Comparison of ENCODE assay signal across 18 cellular contexts in genomic region chr16:3935921-3936320, GRCh38. TPM values are rescaled to one million over a fixed set of nuclear protein-coding genes. Genes with fewer than 3 reads are reported as not detected.
A peak's percentile ranks its signal among the peaks of the same experiment; 100 is the strongest.
DNase-seq lines count a peak whose midpoint lies in the region; ATAC-seq and TF ChIP-seq lines count a peak whose summit lies in the region.
"Had no signal": no experiment of that assay in that cellular context is flagged by ENCODE, and none has a peak within 500 bp of the region (broad histone marks: within the 10 kb centered on the region; RNA-seq: fewer than 3 reads in every experiment).

No MANE protein-coding gene starts in this region.

- no peak overlapping the region for H2BK5ac ChIP-seq in H9 (ENCODE audit: insufficient read length, low read length)
- H2BK5ac ChIP-seq in neuronal stem cell (ENCODE audit: low read length), result no peak overlapping the region

- ATAC-seq in sciatic nerve, result no peak
- ATAC-seq in GM18520 (IDR thresholded peaks at IDR 0.05; ENCODE audit: unreplicated experiment), result no peak
- no peak for ATAC-seq in GM21526 (IDR thresholded peaks at IDR 0.05; ENCODE audit: low FRiP score, unreplicated experiment)
- no peak for ATAC-seq in GM19467 (IDR thresholded peaks at IDR 0.05; ENCODE audit: unreplicated experiment)
- ATAC-seq: HepG2 had no signal

- H3K36me3 ChIP-seq in neuronal stem cell (replicated peaks in 1 of 2; ENCODE audit: control insufficient read depth in 2 of 2, insufficient read depth in 2 of 2, low read length in 2 of 2), result no peaks in the 10 kb centered on the region

- H3K23me2 ChIP-seq in H9 (ENCODE audit: insufficient read length, low read depth, low read length, poor library complexity, severe bottlenecking), result no peaks in the 10 kb centered on the region

- H2AFZ ChIP-seq in H9 (ENCODE audit: low read length) (no peak overlapping the region), neuronal stem cell (ENCODE audit: low read length) (no peak overlapping the region)
- H2AFZ ChIP-seq: GM23248 had no signal

- H3K27ac ChIP-seq in H9 (ENCODE audit: insufficient read length, low read depth, low read length) (no peak overlapping the region), neuronal stem cell (replicated peaks; ENCODE audit: low read length) (no peak overlapping the region)
- H3K27ac ChIP-seq: GM23248 had no signal

- H2BK20ac ChIP-seq in H9 (ENCODE audit: low read depth, low read length, poor library complexity, severe bottlenecking), result no peak overlapping the region

- no CpG with 5 or more reads among the region's 4 CpGs for WGBS in H9 (ENCODE audit: extremely low coverage, insufficient read length, low lambda C conversion rate)
- no CpG with 5 or more reads among the region's 4 CpGs for WGBS in neuronal stem cell (ENCODE audit: extremely low coverage in 2 of 2, insufficient read length in 2 of 2, insufficient replicate concordance in 1 of 2), 2 donors

- no peak overlapping the region for H3K56ac ChIP-seq in H9 (ENCODE audit: insufficient read length, low read depth, low read length)

- H3K36me3 Mint-ChIP-seq in H9 (ENCODE audit: insufficient read depth in 1 of 3, low read depth in 3 of 3) (no peaks in the 10 kb centered on the region), chondrocyte (ENCODE audit: low read depth) (no peaks in the 10 kb centered on the region)

- H4K5ac ChIP-seq in H9 (ENCODE audit: insufficient read length, low read depth, low read length), result no peak overlapping the region

- H3K27me3 Mint-ChIP-seq in H9 (ENCODE audit: low read depth) (no peaks in the 10 kb centered on the region; the same call in 1 of the 2 replicates), chondrocyte (ENCODE audit: low read depth) (no peaks in the 10 kb centered on the region)
- H3K27me3 Mint-ChIP-seq: B cell had no signal

- intact Hi-C loops in sciatic nerve (cut with DNase I), result no loop called here

- H3K9me3 Mint-ChIP-seq in H9 (no peaks in the 10 kb centered on the region; a peak in 1 of 5 replicates), chondrocyte (ENCODE audit: low read depth) (no peaks in the 10 kb centered on the region)
- H3K9me3 Mint-ChIP-seq: CD4-positive, alpha-beta T cell; HFFc6 had no signal

- no peak for DNase-seq in H9
- peak; percentile 63 for DNase-seq in chondrocyte (ENCODE audit: low spot score)
- no peak for DNase-seq in neuronal stem cell (ENCODE audit: low spot score)
- DNase-seq in sciatic nerve (ENCODE audit: low spot score), result peak; percentile 41
- no peak for DNase-seq in DMS 273 treated with DMSO at 0.1 percent for 48 hours (lab: John Stamatoyannopoulos, UW)
- DNase-seq: C1 segment of cervical spinal cord; Calu3; CD4-positive, alpha-beta T cell; DMS79 treated with DMSO at 0.1 percent for 48 hours; EL; GM23248; HCEC 1CT; HFFc6 had no signal

- no peaks in the 10 kb centered on the region for H3K79me1 ChIP-seq in H9 (ENCODE audit: insufficient read depth, low read depth, low read length, poor library complexity, severe bottlenecking)
- H3K79me1 ChIP-seq in neuronal stem cell (ENCODE audit: low read depth, low read length), result no peaks in the 10 kb centered on the region

- H3K4ac ChIP-seq in H9 (ENCODE audit: low read depth, low read length) (no peak overlapping the region), neuronal stem cell (ENCODE audit: low read length) (no peak overlapping the region)

- H3K23ac ChIP-seq in H9 (ENCODE audit: insufficient read length, low read depth, low read length) (no peak overlapping the region), neuronal stem cell (ENCODE audit: low read depth, low read length, poor library complexity) (peak overlapping the region; percentile 6)

- H3K9ac ChIP-seq in H9 (ENCODE audit: extremely low read depth, insufficient read length, low read length) (no peak overlapping the region), neuronal stem cell (ENCODE audit: low read depth, low read length, poor library complexity) (no peak overlapping the region)
- H3K9ac ChIP-seq: GM23248 had no signal

- H3K4me3 Mint-ChIP-seq in H9 (no peak overlapping the region), chondrocyte (ENCODE audit: unreplicated experiment) (no peak overlapping the region)
- H3K4me3 Mint-ChIP-seq: B cell; CD4-positive, alpha-beta T cell; HFFc6 had no signal

- H3K27ac Mint-ChIP-seq in H9 (peak overlapping the region in 1 of 3 experiments; percentile 28; a peak in 1 of 7 replicates), chondrocyte (ENCODE audit: unreplicated experiment) (no peak overlapping the region)
- H3K27ac Mint-ChIP-seq: B cell; CD4-positive, alpha-beta T cell; HFFc6 had no signal

- no peak overlapping the region for H3T11ph ChIP-seq in H9 (ENCODE audit: low read length)

- H3K4me3 ChIP-seq in neuronal stem cell (ENCODE audit: low read length in 2 of 2), result no peak overlapping the region
- H3K4me3 ChIP-seq: GM23248 had no signal

- no peak for TF ChIP-seq CTCF in H9 (conservative IDR thresholded peaks at IDR 0.05)
- TF ChIP-seq CTCF in chondrocyte (IDR thresholded peaks at IDR 0.05), result no peak

- H3K14ac ChIP-seq in H9 (ENCODE audit: insufficient read depth, low read length) (peak overlapping the region; percentile 42; the same call in 1 of the 2 replicates), neuronal stem cell (ENCODE audit: low read length) (peak overlapping the region; percentile 71)

- H3K4me2 ChIP-seq in H9 (ENCODE audit: insufficient read depth, insufficient read length, low read length) (no peak overlapping the region), neuronal stem cell (ENCODE audit: insufficient read depth, low read length, poor library complexity, severe bottlenecking) (no peak overlapping the region)

- H3K79me2 ChIP-seq in H9 (ENCODE audit: insufficient read depth, low read length), result no peaks in the 10 kb centered on the region

- H2BK15ac ChIP-seq in H9 (ENCODE audit: low read depth, low read length), result no peak overlapping the region
- H2BK15ac ChIP-seq in neuronal stem cell (ENCODE audit: low read length), result peak overlapping the region; percentile 15

- H2BK12ac ChIP-seq in H9 (ENCODE audit: insufficient read length, low read depth, low read length) (no peak overlapping the region), neuronal stem cell (ENCODE audit: low read length) (no peak overlapping the region)

- no peak overlapping the region for H2BK120ac ChIP-seq in H9 (ENCODE audit: low read depth, low read length, poor library complexity, severe bottlenecking)
- H2BK120ac ChIP-seq in neuronal stem cell (ENCODE audit: low read depth, low read length), result no peak overlapping the region

- H4K91ac ChIP-seq in H9 (ENCODE audit: insufficient read length, low read depth, low read length) (no peak overlapping the region), neuronal stem cell (ENCODE audit: low read depth, low read length, poor library complexity) (no peak overlapping the region)

- no peaks in the 10 kb centered on the region for H3K9me3 ChIP-seq in H9 (ENCODE audit: control insufficient read depth, low read depth, low read length)
- H3K9me3 ChIP-seq in neuronal stem cell (replicated peaks in 1 of 2; ENCODE audit: control insufficient read depth in 2 of 2, insufficient read depth in 1 of 2, low read depth in 1 of 2, low read length in 2 of 2), result no peaks in the 10 kb centered on the region

- H3K4me1 ChIP-seq in H9 (ENCODE audit: insufficient read depth, low read length) (no peaks in the 10 kb centered on the region), neuronal stem cell (ENCODE audit: control insufficient read depth in 2 of 2, insufficient read depth in 1 of 2, low read depth in 1 of 2, low read length in 2 of 2) (peaks cover 0 to 5% of the 10 kb centered on the region in 2 donors)

- H3K18ac ChIP-seq in H9 (ENCODE audit: insufficient read length, low read depth, low read length) (no peak overlapping the region), neuronal stem cell (ENCODE audit: low read length) (no peak overlapping the region)

- H3K4me1 Mint-ChIP-seq in H9 (peaks cover 7 to 9% of the 10 kb centered on the region in 2 experiments), chondrocyte (ENCODE audit: low read depth) (peaks cover 14% of the 10 kb centered on the region)
- H3K4me1 Mint-ChIP-seq: B cell had no signal

- no peak overlapping the region for H2AK5ac ChIP-seq in H9 (ENCODE audit: insufficient read length, low read length)
- peak overlapping the region; percentile 68 for H2AK5ac ChIP-seq in neuronal stem cell (ENCODE audit: low read depth, low read length)

- no peak overlapping the region for H4K8ac ChIP-seq in H9 (replicated peaks; ENCODE audit: insufficient read length, low read depth, low read length)
- no peak overlapping the region for H4K8ac ChIP-seq in neuronal stem cell (ENCODE audit: low read depth, low read length)

- no peaks in the 10 kb centered on the region for H4K20me1 ChIP-seq in H9 (ENCODE audit: control insufficient read depth, insufficient read depth, insufficient read length)

- no peaks in the 10 kb centered on the region for H3K27me3 ChIP-seq in H9 (ENCODE audit: insufficient read depth, low read length)
- peaks cover 0 to 8% (median 3%) of the 10 kb centered on the region in 3 experiments for H3K27me3 ChIP-seq in neuronal stem cell (ENCODE audit: control insufficient read depth in 3 of 3, insufficient read depth in 3 of 3, low read depth in 1 of 3, low read length in 3 of 3)

RNA-seq across cellular contexts. Expression of gene CREBBP, which starts 55.4 kb away (rescaled TPM):
- total RNA-seq in H9 (2021), result 79.1 and 81.1 TPM in 2 replicates
- 59.2 to 64.0 TPM (median 60.7 TPM) in 3 replicates for total RNA-seq in chondrocyte
- polyA plus RNA-seq in neuronal stem cell (2013, experiment 1 of 2), result 22.7 TPM
- 24.7 TPM for polyA plus RNA-seq in neuronal stem cell (2013, experiment 2 of 2)
- 120 TPM for total RNA-seq in sciatic nerve

Comparison
In these comparisons a context has a peak if more than half of its experiments do, and no peak if none do; other contexts are left out.
1. DNase-seq: peak in chondrocyte (single experiment) and sciatic nerve (single experiment); none in H9 (single experiment), neuronal stem cell (single experiment) and DMS 273 treated with DMSO at 0.1 percent for 48 hours (single experiment).